In the genomic region with DNA sequence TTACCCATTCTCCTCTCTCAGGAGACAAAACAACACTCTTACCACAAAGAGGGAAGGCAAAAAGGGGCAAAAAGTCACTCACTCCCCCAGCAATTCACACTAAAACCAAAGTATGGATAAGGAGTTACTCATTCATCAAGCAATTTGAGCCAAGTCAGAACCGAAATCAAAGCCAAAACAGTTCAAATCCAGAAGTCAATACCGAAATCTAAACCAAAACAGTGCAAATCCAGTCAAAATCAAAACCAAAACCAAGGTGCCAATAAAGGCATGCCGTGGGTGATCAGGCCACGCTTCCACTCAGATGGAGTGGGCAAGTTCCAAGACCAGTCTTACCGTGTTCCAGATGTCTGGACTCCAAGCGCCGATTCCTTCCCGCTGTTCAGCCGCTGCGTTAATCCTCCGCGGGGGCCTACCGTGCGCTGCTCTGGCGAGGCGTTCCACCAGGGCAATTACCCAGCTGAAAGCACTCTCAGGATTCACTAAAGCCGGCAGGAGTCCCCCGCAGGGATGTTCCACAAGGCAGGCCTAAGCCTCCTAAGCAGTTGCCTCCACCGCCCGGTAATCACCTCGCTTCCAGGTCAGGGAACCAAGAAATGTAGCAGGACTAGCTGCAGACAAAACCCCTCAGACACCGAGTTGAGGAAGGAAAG, we compare ENCODE assay signal across 8 cellular contexts. TPM values are rescaled to one million over a fixed set of nuclear protein-coding genes. Genes with fewer than 3 reads are reported as not detected.
DNase-seq lines count a peak whose midpoint lies in the region; ATAC-seq, FAIRE-seq and TF ChIP-seq lines count a peak whose summit lies in the region.
"Not testable (repeated sequence)": the region's sequence is repeated elsewhere in the genome, so short reads cannot be mapped to it uniquely, and the experiment has no call there.
"Had no signal": no experiment of that assay in that cellular context is flagged by ENCODE, and none has a peak within 500 bp of the region (broad histone marks: within the 10 kb centered on the region; RNA-seq: fewer than 3 reads in every experiment).

No MANE protein-coding gene starts in this region.

- 33% methylated on average over 22 of the region's 22 CpGs for WGBS in K562 (ENCODE audit: insufficient coverage, low coverage, missing lambda C conversion rate)

- H4K20me1 ChIP-seq in K562 (replicated peaks; ENCODE audit: control insufficient read depth, insufficient read depth, low read length) = not testable (repeated sequence)

- CTCF ChIA-PET in CD4-positive, alpha-beta memory T cell (lab: Charles Lee; ENCODE audit: partially characterized antibody); K562 (lab: Yijun Ruan, JAX; ENCODE audit: low intra/inter-chr PET ratio): not testable (repeated sequence)
- CTCF ChIA-PET in activated CD8-positive, alpha-beta memory T cell treated with anti-CD3 and anti-CD28 coated beads, Interleukin-2, amount 10 ng/mL, durations not matched to agents 7 days and 5 days (lab: Charles Lee) = interaction anchor here (1.2 kb wide), 1 partner anchor 299 kb away, joined by 3 read pairs; no protein-coding TSS in a partner anchor

- peak overlapping the region in 1 of 8 donors; percentile 15 for H3K4me3 Mint-ChIP-seq in CD4-positive, alpha-beta memory T cell
- H3K4me3 Mint-ChIP-seq in HFFc6; activated CD8-positive, alpha-beta memory T cell treated with anti-CD3 and anti-CD28 coated beads, Interleukin-2, amount 10 ng/mL, durations not matched to agents 7 days and 5 days: not testable (repeated sequence)
- H3K4me3 Mint-ChIP-seq in natural killer cell treated with Interleukin-12 subunit alpha and Interleukin-12 subunit beta and Interleukin-15 and Interleukin-18, amount 100 ng/mL, for 72 hours = peak overlapping the region; percentile 56

- not testable (repeated sequence) for TF ChIP-seq CTCF in HFFc6 (IDR thresholded peaks at IDR 0.05); WERI-Rb-1 (IDR thresholded peaks at IDR 0.05; ENCODE audit: low read depth, low read length); K562 (IDR thresholded peaks at IDR 0.05 in 2 of 3, conservative IDR thresholded peaks at IDR 0.05 in 1 of 3; ENCODE audit: insufficient read depth in 2 of 3, low read depth in 1 of 3, low read length in 3 of 3)

- H3K9me1 ChIP-seq in K562 (ENCODE audit: control insufficient read depth, insufficient read depth, low read length) = not testable (repeated sequence)

- peak overlapping the region; percentile 70 for H3K4me2 ChIP-seq in K562 (ENCODE audit: insufficient read depth, low read length)

- not testable (repeated sequence) for ATAC-seq in activated CD8-positive, alpha-beta memory T cell treated with anti-CD3 and anti-CD28 coated beads, Interleukin-2, amount 10 ng/mL, durations not matched to agents 7 days and 5 days
- ATAC-seq in K562 = peak; percentile 86
- ATAC-seq in natural killer cell treated with Interleukin-12 subunit alpha and Interleukin-12 subunit beta and Interleukin-15 and Interleukin-18, amount 100 ng/mL, for 72 hours = peak in 1 of 2 donors; percentile 43

- not testable (repeated sequence) for H3K27me3 ChIP-seq in CD4-positive, alpha-beta memory T cell (ENCODE audit: insufficient read depth, low read length); WERI-Rb-1 (ENCODE audit: insufficient read depth, low read depth, severe bottlenecking); K562 (ENCODE audit: control insufficient read depth in 2 of 2, insufficient read depth in 2 of 2, low read length in 2 of 2)

- H3K27ac Mint-ChIP-seq in CD4-positive, alpha-beta memory T cell = peak overlapping the region in 6 of 7 donors; percentile 4 to 79 (median 56)
- H3K27ac Mint-ChIP-seq in HFFc6 = peak overlapping the region; percentile 4; the same call in 1 of the 2 replicates
- peak overlapping the region; percentile 56 for H3K27ac Mint-ChIP-seq in activated CD8-positive, alpha-beta memory T cell treated with anti-CD3 and anti-CD28 coated beads, Interleukin-2, amount 10 ng/mL, durations not matched to agents 7 days and 5 days
- peak overlapping the region; percentile 42 to 65 for H3K27ac Mint-ChIP-seq in natural killer cell treated with Interleukin-12 subunit alpha and Interleukin-12 subunit beta and Interleukin-15 and Interleukin-18, amount 100 ng/mL, for 72 hours

- peak overlapping the region; percentile 46 to 50; a peak in 3 of 4 replicates for H3K9ac ChIP-seq in K562 (ENCODE audit: insufficient read depth in 1 of 2, low read depth in 2 of 2, low read length in 2 of 2)

- not testable (repeated sequence) for H3K27ac ChIP-seq in CD4-positive, alpha-beta memory T cell (ENCODE audit: low read depth, low read length)
- H3K27ac ChIP-seq in WERI-Rb-1 (peak overlapping the region; percentile 36; the same call in 1 of the 2 replicates), K562 (ENCODE audit: extremely low read depth, low read depth, low read length) (peak overlapping the region; percentile 22; the same call in 2 of the 3 replicates)

- in situ Hi-C loops in K562 (cut with MboI) = not testable (repeated sequence)

- peak overlapping the region; percentile 60 for H2AFZ ChIP-seq in K562 (ENCODE audit: low read depth, low read length)

- not testable (repeated sequence) for TF ChIP-seq POLR2A in K562 (conservative IDR thresholded peaks at IDR 0.05)

- TF ChIP-seq RAD21 in K562 (CRISPR knock-in tag; conservative IDR thresholded peaks at IDR 0.05 in 1 of 2, IDR thresholded peaks at IDR 0.05 in 1 of 2) = not testable (repeated sequence)

- peaks cover 13 to 20% (median 18%) of the 10 kb centered on the region in 4 donors for H3K4me1 Mint-ChIP-seq in CD4-positive, alpha-beta memory T cell
- H3K4me1 Mint-ChIP-seq in HFFc6 (ENCODE audit: low read depth) = peaks cover 11% of the 10 kb centered on the region
- H3K4me1 Mint-ChIP-seq in activated CD8-positive, alpha-beta memory T cell treated with anti-CD3 and anti-CD28 coated beads, Interleukin-2, amount 10 ng/mL, durations not matched to agents 7 days and 5 days = peaks cover 12% of the 10 kb centered on the region
- H3K4me1 Mint-ChIP-seq in natural killer cell treated with Interleukin-12 subunit alpha and Interleukin-12 subunit beta and Interleukin-15 and Interleukin-18, amount 100 ng/mL, for 72 hours (ENCODE audit: low read depth in 2 of 2) = peaks cover 11 to 13% of the 10 kb centered on the region in 2 donors

- H3K36me3 Mint-ChIP-seq in CD4-positive, alpha-beta memory T cell = peaks cover 28 to 42% of the 10 kb centered on the region in 2 donors
- H3K36me3 Mint-ChIP-seq in HFFc6 (ENCODE audit: low read depth) = peaks cover 39% of the 10 kb centered on the region
- peaks cover 28% of the 10 kb centered on the region for H3K36me3 Mint-ChIP-seq in activated CD8-positive, alpha-beta memory T cell treated with anti-CD3 and anti-CD28 coated beads, Interleukin-2, amount 10 ng/mL, durations not matched to agents 7 days and 5 days
- H3K36me3 Mint-ChIP-seq in natural killer cell treated with Interleukin-12 subunit alpha and Interleukin-12 subunit beta and Interleukin-15 and Interleukin-18, amount 100 ng/mL, for 72 hours = peaks cover 11% of the 10 kb centered on the region

- FAIRE-seq in K562 (lab: Jason Lieb, UNC) = peak; percentile 54

- not testable (repeated sequence) for H3K4me3 ChIP-seq in CD4-positive, alpha-beta memory T cell (ENCODE audit: low read length in 2 of 2); WERI-Rb-1 (ENCODE audit: low read depth, low read length)
- H3K4me3 ChIP-seq in K562 = peak overlapping the region; percentile 35; the same call in 1 of the 2 replicates

- peaks cover 28% of the 10 kb centered on the region; the same call in 1 of the 3 replicates for H3K79me2 ChIP-seq in K562 (ENCODE audit: control insufficient read depth, insufficient read depth, low read length)

- H3K27me3 Mint-ChIP-seq in CD4-positive, alpha-beta memory T cell; HFFc6 (ENCODE audit: insufficient read depth); activated CD8-positive, alpha-beta memory T cell treated with anti-CD3 and anti-CD28 coated beads, Interleukin-2, amount 10 ng/mL, durations not matched to agents 7 days and 5 days; natural killer cell treated with Interleukin-12 subunit alpha and Interleukin-12 subunit beta and Interleukin-15 and Interleukin-18, amount 100 ng/mL, for 72 hours: not testable (repeated sequence)

- POLR2A ChIA-PET in CD4-positive, alpha-beta memory T cell (lab: Charles Lee; ENCODE audit: partially characterized antibody) = not testable (repeated sequence)
- POLR2A ChIA-PET in K562 (lab: Yijun Ruan, JAX) = interaction anchor here (0.6 to 1.0 kb wide), 4 partner anchors 16 to 503 kb away, joined by 3 to 5 read pairs (median 3); no protein-coding TSS in a partner anchor

- TF ChIP-seq EP300 in K562 (IDR thresholded peaks at IDR 0.05; ENCODE audit: low read length) = not testable (repeated sequence)

- intact Hi-C loops in CD4-positive, alpha-beta memory T cell (cut with micrococcal nuclease) = not testable (repeated sequence)
- intact Hi-C loops in K562 (cut with micrococcal nuclease) = loop anchor here (10.0 kb wide), 1 partner anchor 70 kb away; no protein-coding TSS in a partner anchor

- H3K9me3 Mint-ChIP-seq in CD4-positive, alpha-beta memory T cell; HFFc6; activated CD8-positive, alpha-beta memory T cell treated with anti-CD3 and anti-CD28 coated beads, Interleukin-2, amount 10 ng/mL, durations not matched to agents 7 days and 5 days (ENCODE audit: low read depth); natural killer cell treated with Interleukin-12 subunit alpha and Interleukin-12 subunit beta and Interleukin-15 and Interleukin-18, amount 100 ng/mL, for 72 hours: not testable (repeated sequence)

- DNase-seq in CD4-positive, alpha-beta memory T cell; HFFc6; activated CD8-positive, alpha-beta memory T cell treated with anti-CD3 and anti-CD28 coated beads, Interleukin-2, amount 10 ng/mL, durations not matched to agents 7 days and 5 days; natural killer cell treated with Interleukin-12 subunit alpha and Interleukin-12 subunit beta and Interleukin-15 and Interleukin-18, amount 100 ng/mL, for 72 hours (ENCODE audit: low spot score): not testable (repeated sequence)
- DNase-seq in NCI-H82 (lab: John Stamatoyannopoulos, UW) (peak; percentile 4), WERI-Rb-1 (peak; percentile 94), K562 (ENCODE audit: extremely low read depth in 1 of 4, low spot score in 3 of 4) (peak in 2 of 4 experiments; percentile 15 to 42)

- not testable (repeated sequence) for H3K9me3 ChIP-seq in CD4-positive, alpha-beta memory T cell (ENCODE audit: control insufficient read depth in 1 of 2, low read length in 2 of 2); WERI-Rb-1 (ENCODE audit: severe bottlenecking); K562 (replicated peaks; ENCODE audit: control insufficient read depth, insufficient read depth, low read depth, low read length)

- H3K4me1 ChIP-seq in CD4-positive, alpha-beta memory T cell (ENCODE audit: insufficient read depth, low read length) = not testable (repeated sequence)
- peaks cover 7 to 20% of the 10 kb centered on the region in 2 experiments; a peak in 4 of 5 replicates for H3K4me1 ChIP-seq in K562 (replicated peaks in 1 of 2; ENCODE audit: control insufficient read depth in 2 of 2, insufficient read depth in 2 of 2, low read length in 2 of 2)

- H3K36me3 ChIP-seq in CD4-positive, alpha-beta memory T cell (ENCODE audit: insufficient read depth, low read length); WERI-Rb-1: not testable (repeated sequence)
- H3K36me3 ChIP-seq in K562 (ENCODE audit: control insufficient read depth, insufficient read depth, low read length) = peaks cover 10% of the 10 kb centered on the region; the same call in 2 of the 3 replicates

- BruUV-seq in K562 (replicated peaks; lab: Mats Ljungman, UMichigan) = not testable (repeated sequence)

RNA-seq across cellular contexts. Expression of a gene that starts 37.6 kb away (rescaled TPM):
- total RNA-seq in CD4-positive, alpha-beta memory T cell = 1 to 10 TPM; 1.4 to 1.7 TPM
- under 1 TPM; 0.46 to 0.47 TPM for polyA plus RNA-seq in CD4-positive, alpha-beta memory T cell
- total RNA-seq in HFFc6 (2021; fragmentation: NEBNext Ultra II Directional; extraction: Animal tissue kit (Norgen Biotek cat#: 25700)) = 10 to 100 TPM; 37.1 to 49.8 (median 42.8) TPM
- total RNA-seq in activated CD8-positive, alpha-beta memory T cell treated with anti-CD3 and anti-CD28 coated beads, Interleukin-2, amount 10 ng/mL, durations not matched to agents 7 days and 5 days = 1 to 10 TPM in 1 of 2 experiments, under 1 TPM in 1; 0.96 to 4.5 TPM
- total RNA-seq in K562 (2011; cell fraction: chromatin; rRNA removed; ENCODE audit: low replicate concordance) = 5.0 and 5.6 TPM in 2 replicates
- total RNA-seq in K562 (2011; cell fraction: nucleolus; rRNA removed) = 2.1 and 2.7 TPM in 2 replicates
- total RNA-seq in K562 (2011; cell fraction: nucleoplasm; rRNA removed) = 3.8 and 4.4 TPM in 2 replicates
- 1.2 and 1.3 TPM in 2 replicates for total RNA-seq in K562 (2014; rRNA removed)
- total RNA-seq in K562 (2014; rRNA removed; fragmentation: Illumina TruSeq; extraction: Trizol) = 0.55 and 0.61 TPM in 2 replicates
- total RNA-seq in K562 (2015; rRNA removed; fragmentation: Illumina TruSeq; extraction: Trizol) = 0.45 and 0.62 TPM in 2 replicates
- total RNA-seq in K562 (2021) = 0.67 and 1.1 TPM in 2 replicates
- polyA plus RNA-seq in K562 (2011; rRNA removed) = 1.9 and 16.7 TPM in 2 replicates
- polyA plus RNA-seq in K562 (2011; cell fraction: cytosol; rRNA removed) = 0.70 and 11.1 TPM in 2 replicates
- 3.9 and 38.2 TPM in 2 replicates for polyA plus RNA-seq in K562 (2011; cell fraction: nucleus; rRNA removed)
- 3.9 and 12.2 TPM in 2 replicates for polyA plus RNA-seq in K562 (2012)
- 0.42 and 0.84 TPM in 2 replicates for polyA plus RNA-seq in K562 (2014; fragmentation: Illumina TruSeq; extraction: Trizol)
- polyA plus RNA-seq in K562 (2014; fragmentation: Nextera tagmentation; extraction: Ambion mirVana) = under 1 TPM; 0.37 to 0.43 TPM
- 1.3 and 2.1 TPM in 2 replicates for polyA plus RNA-seq in K562 (2014; rRNA removed)
- 2.2 and 24.2 TPM in 2 replicates for polyA minus RNA-seq in K562 (2011; rRNA and poly(A)+ RNA removed)
- polyA minus RNA-seq in K562 (2011; cell fraction: cytosol; rRNA and poly(A)+ RNA removed) = 0.95 and 7.7 TPM in 2 replicates
- 1.3 and 25.1 TPM in 2 replicates for polyA minus RNA-seq in K562 (2011; cell fraction: nucleus; rRNA and poly(A)+ RNA removed)
- 1 to 10 TPM; 3.5 to 5.2 TPM for total RNA-seq in natural killer cell treated with Interleukin-12 subunit alpha and Interleukin-12 subunit beta and Interleukin-15 and Interleukin-18, amount 100 ng/mL, for 72 hours
- total RNA-seq: HT-29 had no signal

Comparison
In these comparisons a context has a peak if more than half of its experiments do, and no peak if none do; other contexts are left out.
1. H3K27ac Mint-ChIP-seq: peak in every context shown above with its lines; median percentile 56 in CD4-positive, alpha-beta memory T cell; 56 in activated CD8-positive, alpha-beta memory T cell treated with anti-CD3 and anti-CD28 coated beads, Interleukin-2, amount 10 ng/mL, durations not matched to agents 7 days and 5 days; 54 in natural killer cell treated with Interleukin-12 subunit alpha and Interleukin-12 subunit beta and Interleukin-15 and Interleukin-18, amount 100 ng/mL, for 72 hours; 4 in HFFc6.
2. RNA of a gene that starts 37.6 kb away (total RNA-seq): 37.1 to 49.8 TPM in HFFc6; 3.5 to 5.2 TPM in natural killer cell treated with Interleukin-12 subunit alpha and Interleukin-12 subunit beta and Interleukin-15 and Interleukin-18, amount 100 ng/mL, for 72 hours, 0.96 to 4.5 TPM in activated CD8-positive, alpha-beta memory T cell treated with anti-CD3 and anti-CD28 coated beads, Interleukin-2, amount 10 ng/mL, durations not matched to agents 7 days and 5 days, 1.4 to 1.7 TPM in CD4-positive, alpha-beta memory T cell and 0.45 to 5.6 TPM in K562; every median in the first group is over 4 times any median in the second.